In genomic region chr1:23745515-23745914, GRCh38 we compare ENCODE assay signal across 8 cellular contexts. TPM values are rescaled to one million over a fixed set of nuclear protein-coding genes. Genes with fewer than 3 reads are reported as not detected.
DNase-seq lines count a peak whose midpoint lies in the region; ATAC-seq, FAIRE-seq and TF ChIP-seq lines count a peak whose summit lies in the region.

No MANE protein-coding gene starts in this region.

- peak; percentile 91 for FAIRE-seq in islet of Langerhans (lab: Jason Lieb, UNC)

- H3K27me3 Mint-ChIP-seq in WTC11 (ENCODE audit: low read depth): no peaks in the 10 kb centered on the region; the same call in 1 of the 2 replicates

- CTCF ChIA-PET in WTC11 (lab: Charles Lee): interaction anchor here (0.5 to 3.4 kb wide), 15 partner anchors 9 to 401 kb away, joined by 3 to 15 read pairs (median 4); partner anchors contain the start of genes E2F2 and HNRNPR

- in situ Hi-C loops in KBM-7 (cut with MboI; ENCODE audit: low pct_unique_long_range_greater_than_20kb, low sequenced_read_pairs): no loop called here

- peak overlapping the region; percentile 88 for H3K4me3 Mint-ChIP-seq in WTC11

- H3K9me3 Mint-ChIP-seq in WTC11: no peaks in the 10 kb centered on the region

- H3K27ac Mint-ChIP-seq in WTC11: peak overlapping the region; percentile 68; the same call in 1 of the 2 replicates

- DNase-seq in NCI-H2196 (lab: John Stamatoyannopoulos, UW; ENCODE audit: unreplicated experiment): peak; percentile 9
- DNase-seq in NCI-H2196 treated with DMSO at 0.1 percent for 48 hours (lab: John Stamatoyannopoulos, UW; ENCODE audit: unreplicated experiment): no peak
- DNase-seq in KBM-7: peak; percentile 32
- DNase-seq in WTC11 (ENCODE audit: low spot score): no peak

- TF ChIP-seq CTCF in WTC11 (IDR thresholded peaks at IDR 0.05): no peak

- H3K36me3 Mint-ChIP-seq in WTC11: peaks cover 15% of the 10 kb centered on the region

- POLR2A ChIA-PET in WTC11 (lab: Charles Lee): no interaction called here

- peaks cover 29% of the 10 kb centered on the region for H3K4me1 Mint-ChIP-seq in WTC11

- ATAC-seq in WTC11: no peak
- no peak for ATAC-seq in HG02970 (IDR thresholded peaks at IDR 0.05; ENCODE audit: low FRiP score, unreplicated experiment)
- ATAC-seq in HG03045 (IDR thresholded peaks at IDR 0.05; ENCODE audit: unreplicated experiment): no peak
- no peak for ATAC-seq in GM21526 (IDR thresholded peaks at IDR 0.05; ENCODE audit: low FRiP score, unreplicated experiment)

TF ChIP-seq in WTC11, 78 proteins besides CTCF, POLR2A, EP300 and RAD21:
- TF ChIP-seq, protein P1, sequence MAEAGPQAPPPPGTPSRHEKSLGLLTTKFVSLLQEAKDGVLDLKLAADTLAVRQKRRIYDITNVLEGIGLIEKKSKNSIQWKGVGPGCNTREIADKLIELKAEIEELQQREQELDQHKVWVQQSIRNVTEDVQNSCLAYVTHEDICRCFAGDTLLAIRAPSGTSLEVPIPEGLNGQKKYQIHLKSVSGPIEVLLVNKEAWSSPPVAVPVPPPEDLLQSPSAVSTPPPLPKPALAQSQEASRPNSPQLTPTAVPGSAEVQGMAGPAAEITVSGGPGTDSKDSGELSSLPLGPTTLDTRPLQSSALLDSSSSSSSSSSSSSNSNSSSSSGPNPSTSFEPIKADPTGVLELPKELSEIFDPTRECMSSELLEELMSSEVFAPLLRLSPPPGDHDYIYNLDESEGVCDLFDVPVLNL (CRISPR knock-in tag; IDR thresholded peaks at IDR 0.05; ENCODE audit: borderline replicate concordance, low read depth): no peak
- TF ChIP-seq SMAD3 (CRISPR knock-in tag; IDR thresholded peaks at IDR 0.05; ENCODE audit: borderline replicate concordance) (no peak), TEAD4 (CRISPR knock-in tag; IDR thresholded peaks at IDR 0.05) (no peak), ZNF416 (CRISPR knock-in tag; IDR thresholded peaks at IDR 0.05) (no peak), ESRRA (CRISPR knock-in tag; IDR thresholded peaks at IDR 0.05; ENCODE audit: borderline replicate concordance) (no peak), RORB (CRISPR knock-in tag; IDR thresholded peaks at IDR 0.05) (no peak), SMAD4 (CRISPR knock-in tag; IDR thresholded peaks at IDR 0.05) (no peak), TEAD1 (CRISPR knock-in tag; IDR thresholded peaks at IDR 0.05) (no peak), CREM (CRISPR knock-in tag; IDR thresholded peaks at IDR 0.05) (no peak), ATF1 (CRISPR knock-in tag; IDR thresholded peaks at IDR 0.05) (no peak), GRHL2 (CRISPR knock-in tag; IDR thresholded peaks at IDR 0.05; ENCODE audit: insufficient replicate concordance, severe bottlenecking) (no peak)
TF ChIP-seq in WTC11: peak in this region for 0.

RNA-seq across cellular contexts. Expression of gene ELOA, which starts 2.2 kb away (rescaled TPM):
- total RNA-seq in WTC11 (2021): 35.9 to 45.1 TPM (median 36.6 TPM) in 3 replicates

RNA-seq across cellular contexts. Expression of gene PITHD1, which starts 32.7 kb away (rescaled TPM):
- total RNA-seq in WTC11 (2021): 59.9 to 66.2 TPM (median 62.2 TPM) in 3 replicates

RNA-seq across cellular contexts. Expression of gene LYPLA2, which starts 45.4 kb away (rescaled TPM):
- 131 to 164 TPM (median 134 TPM) in 3 replicates for total RNA-seq in WTC11 (2021)

RNA-seq across cellular contexts. Expression of gene RPL11, which starts 53.9 kb away (rescaled TPM):
- total RNA-seq in WTC11 (2021): 1,406 to 1,500 TPM (median 1,442 TPM) in 3 replicates

RNA-seq across cellular contexts. Expression of gene GALE, which starts 55.0 kb away (rescaled TPM):
- 30.3 to 36.6 TPM (median 35.8 TPM) in 3 replicates for total RNA-seq in WTC11 (2021)

Comparison
In these comparisons a context has a peak if more than half of its experiments do, and no peak if none do; other contexts are left out.
1. DNase-seq: peak in NCI-H2196 (single experiment) and KBM-7 (single experiment); none in NCI-H2196 treated with DMSO at 0.1 percent for 48 hours (single experiment) and WTC11 (single experiment).